In genomic region chr4:128029907-128030306, GRCh38 we compare ENCODE assay signal across 6 cellular contexts.
"Had no signal": no experiment of that assay in that cellular context is flagged by ENCODE, and none has a peak within 500 bp of the region (broad histone marks: within the 10 kb centered on the region; RNA-seq: fewer than 3 reads in every experiment).

No MANE protein-coding gene starts in this region.

- DNase-seq: GDM1, GF-D8 had no signal

- ATAC-seq: GM12878 had no signal

- FAIRE-seq: G401.6, GM12878, GM12891, GM12892 had no signal

- H3K4me3 ChIP-seq: GM12878 had no signal
